In genomic region chr6:137878810-137879285, GRCh38 we compare ENCODE assay signal across 10 cellular contexts. TPM values are rescaled to one million over a fixed set of nuclear protein-coding genes. Genes with fewer than 3 reads are reported as not detected.
DNase-seq lines count a peak whose midpoint lies in the region; ATAC-seq and TF ChIP-seq lines count a peak whose summit lies in the region.
"Had no signal": no experiment of that assay in that cellular context is flagged by ENCODE, and none has a peak within 500 bp of the region (broad histone marks: within the 10 kb centered on the region; RNA-seq: fewer than 3 reads in every experiment).

No MANE protein-coding gene starts in this region.

- no peaks in the 10 kb centered on the region for H3K9me3 ChIP-seq in subcutaneous abdominal adipose tissue (ENCODE audit: control insufficient read depth in 5 of 5, low read length in 5 of 5)

- no peaks in the 10 kb centered on the region for H3K27me3 Mint-ChIP-seq in activated T-cell treated with anti-CD3 and anti-CD28 coated beads, Interleukin-2, amount 50 U/mL, for 72 hours (ENCODE audit: low read depth)
- peaks cover 49 to 73% (median 70%) of the 10 kb centered on the region in 3 donors for H3K27me3 Mint-ChIP-seq in immature natural killer cell (ENCODE audit: low read depth in 3 of 3)
- H3K27me3 Mint-ChIP-seq: brain had no signal

- peaks cover 35 to 91% (median 82%) of the 10 kb centered on the region in 5 donors for H3K36me3 ChIP-seq in subcutaneous abdominal adipose tissue (ENCODE audit: control insufficient read depth in 5 of 5, insufficient read depth in 5 of 5, low read length in 5 of 5)

- H3K9me3 Mint-ChIP-seq in activated T-cell treated with anti-CD3 and anti-CD28 coated beads, Interleukin-2, amount 50 U/mL, for 72 hours, result no peaks in the 10 kb centered on the region
- H3K9me3 Mint-ChIP-seq in immature natural killer cell, result no peaks in the 10 kb centered on the region
- H3K9me3 Mint-ChIP-seq: brain had no signal

- no peak overlapping the region for H3K4me3 ChIP-seq in astrocyte of the spinal cord (ENCODE audit: low read depth, low read length)
- H3K4me3 ChIP-seq in subcutaneous abdominal adipose tissue (ENCODE audit: low read depth in 1 of 5, low read length in 5 of 5), result peak overlapping the region in 1 of 5 donors; percentile 1

- in situ Hi-C loops in astrocyte of the spinal cord (cut with HindIII; ENCODE audit: low sequenced_read_pairs), result no loop called here

- DNase-seq in activated T-cell treated with anti-CD3 and anti-CD28 coated beads, Interleukin-2, amount 50 U/mL, for 72 hours, result no peak
- no peak for DNase-seq in activated T-cell treated with anti-CD3 and anti-CD28 coated beads, Interleukin-2, amount 50 U/mL, for 1 hour
- DNase-seq in astrocyte of the spinal cord (ENCODE audit: low read depth, low spot score) (no peak), immature natural killer cell (peak in 2 of 3 donors; percentile 31 to 35), NCI-H187 (lab: John Stamatoyannopoulos, UW) (no peak), pons (ENCODE audit: low spot score) (no peak)
- DNase-seq: NCI-H524 had no signal

- peaks cover 35 to 72% of the 10 kb centered on the region in 2 donors for H3K36me3 Mint-ChIP-seq in activated T-cell treated with anti-CD3 and anti-CD28 coated beads, Interleukin-2, amount 50 U/mL, for 72 hours (ENCODE audit: insufficient read depth in 2 of 2)
- peaks cover 41 to 80% (median 53%) of the 10 kb centered on the region in 3 donors for H3K36me3 Mint-ChIP-seq in immature natural killer cell

- no peak for ATAC-seq in activated T-cell treated with anti-CD3 and anti-CD28 coated beads, Interleukin-2, amount 50 U/mL, for 72 hours (replicated peaks in 1 of 2)
- ATAC-seq in HG03457 (IDR thresholded peaks at IDR 0.05; ENCODE audit: unreplicated experiment), result no peak

- H3K4me1 Mint-ChIP-seq in activated T-cell treated with anti-CD3 and anti-CD28 coated beads, Interleukin-2, amount 50 U/mL, for 72 hours (ENCODE audit: low read depth), result peaks cover 95% of the 10 kb centered on the region
- peaks cover 20 to 56% of the 10 kb centered on the region in 2 donors for H3K4me1 Mint-ChIP-seq in immature natural killer cell
- H3K4me1 Mint-ChIP-seq: brain had no signal

- peak overlapping the region; percentile 84 to 93 for H3K4me3 Mint-ChIP-seq in activated T-cell treated with anti-CD3 and anti-CD28 coated beads, Interleukin-2, amount 50 U/mL, for 72 hours
- peak overlapping the region in 1 of 5 donors; percentile 27 for H3K4me3 Mint-ChIP-seq in immature natural killer cell

- peak; percentile 38 for TF ChIP-seq CTCF in astrocyte of the spinal cord (IDR thresholded peaks at IDR 0.05; ENCODE audit: low read depth, low read length)

- H3K9ac ChIP-seq in subcutaneous abdominal adipose tissue (ENCODE audit: low read length in 5 of 5), result peak overlapping the region in 2 of 5 donors; percentile 4 to 52

- H3K27me3 ChIP-seq in subcutaneous abdominal adipose tissue (ENCODE audit: control insufficient read depth in 5 of 5, insufficient read depth in 4 of 5, low read length in 5 of 5), result no peaks in the 10 kb centered on the region

- H3K27ac ChIP-seq in subcutaneous abdominal adipose tissue (ENCODE audit: low read depth, low read length), result peak overlapping the region; percentile 72

- peaks cover 5 to 46% (median 40%) of the 10 kb centered on the region in 5 donors for H3K4me1 ChIP-seq in subcutaneous abdominal adipose tissue (ENCODE audit: control insufficient read depth in 5 of 5, insufficient read depth in 5 of 5, low read length in 5 of 5)

- peak overlapping the region; percentile 97 for H3K27ac Mint-ChIP-seq in activated T-cell treated with anti-CD3 and anti-CD28 coated beads, Interleukin-2, amount 50 U/mL, for 72 hours
- H3K27ac Mint-ChIP-seq in immature natural killer cell, result peak overlapping the region in 3 of 6 donors; percentile 57 to 79 (median 68)
- H3K27ac Mint-ChIP-seq: brain had no signal

RNA-seq across cellular contexts. Expression of gene TNFAIP3, which starts 11.8 kb away (rescaled TPM):
- 100 to 1,000 TPM; 350 to 510 TPM for total RNA-seq in activated T-cell treated with anti-CD3 and anti-CD28 coated beads, Interleukin-2, amount 50 U/mL, for 72 hours
- polyA plus RNA-seq in immature natural killer cell, result 100 to 1,000 TPM in 2 of 3 donors, 10 to 100 TPM in 1; 55.8 to 118 (median 117) TPM

Comparison
In these comparisons a context has a peak if more than half of its experiments do, and no peak if none do; other contexts are left out.
1. DNase-seq: peak in immature natural killer cell (2 of 3); none in activated T-cell treated with anti-CD3 and anti-CD28 coated beads, Interleukin-2, amount 50 U/mL, for 72 hours (0 of 2), activated T-cell treated with anti-CD3 and anti-CD28 coated beads, Interleukin-2, amount 50 U/mL, for 1 hour (single experiment), astrocyte of the spinal cord (single experiment), NCI-H187 (0 of 2) and pons (single experiment).